In the genomic region with DNA sequence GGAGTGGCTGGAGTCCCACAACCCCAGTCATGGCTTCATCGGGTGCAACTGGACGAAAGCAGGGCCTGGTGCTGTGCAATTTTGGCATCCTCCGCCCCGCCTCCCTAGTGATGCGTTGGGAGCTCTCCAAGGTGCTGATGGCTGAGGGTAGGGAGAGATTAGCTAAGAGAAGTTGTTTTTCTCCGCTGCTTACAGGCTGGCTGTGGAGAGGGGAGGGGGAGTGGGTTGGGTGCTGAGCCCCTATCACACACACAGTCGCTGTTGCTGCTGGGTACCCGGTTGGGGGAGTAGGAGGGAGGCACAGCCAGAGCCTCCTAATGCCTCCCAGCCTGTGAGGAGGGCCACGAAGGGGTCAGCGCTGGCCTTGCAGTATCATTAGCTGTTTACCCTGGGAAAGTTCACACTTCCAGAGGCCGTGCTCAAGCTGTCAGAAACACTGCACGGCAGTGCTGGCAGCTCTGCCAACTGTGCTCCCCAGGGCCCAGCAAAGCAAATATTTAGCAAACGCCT, we compare ENCODE assay signal across 1 cellular context.
TF ChIP-seq lines count a peak whose summit lies in the region.

No MANE protein-coding gene starts in this region.

TF ChIP-seq in A549, 52 proteins besides CTCF, POLR2A, EP300 and RAD21 (continued from another document):
- TF ChIP-seq, protein P1, sequence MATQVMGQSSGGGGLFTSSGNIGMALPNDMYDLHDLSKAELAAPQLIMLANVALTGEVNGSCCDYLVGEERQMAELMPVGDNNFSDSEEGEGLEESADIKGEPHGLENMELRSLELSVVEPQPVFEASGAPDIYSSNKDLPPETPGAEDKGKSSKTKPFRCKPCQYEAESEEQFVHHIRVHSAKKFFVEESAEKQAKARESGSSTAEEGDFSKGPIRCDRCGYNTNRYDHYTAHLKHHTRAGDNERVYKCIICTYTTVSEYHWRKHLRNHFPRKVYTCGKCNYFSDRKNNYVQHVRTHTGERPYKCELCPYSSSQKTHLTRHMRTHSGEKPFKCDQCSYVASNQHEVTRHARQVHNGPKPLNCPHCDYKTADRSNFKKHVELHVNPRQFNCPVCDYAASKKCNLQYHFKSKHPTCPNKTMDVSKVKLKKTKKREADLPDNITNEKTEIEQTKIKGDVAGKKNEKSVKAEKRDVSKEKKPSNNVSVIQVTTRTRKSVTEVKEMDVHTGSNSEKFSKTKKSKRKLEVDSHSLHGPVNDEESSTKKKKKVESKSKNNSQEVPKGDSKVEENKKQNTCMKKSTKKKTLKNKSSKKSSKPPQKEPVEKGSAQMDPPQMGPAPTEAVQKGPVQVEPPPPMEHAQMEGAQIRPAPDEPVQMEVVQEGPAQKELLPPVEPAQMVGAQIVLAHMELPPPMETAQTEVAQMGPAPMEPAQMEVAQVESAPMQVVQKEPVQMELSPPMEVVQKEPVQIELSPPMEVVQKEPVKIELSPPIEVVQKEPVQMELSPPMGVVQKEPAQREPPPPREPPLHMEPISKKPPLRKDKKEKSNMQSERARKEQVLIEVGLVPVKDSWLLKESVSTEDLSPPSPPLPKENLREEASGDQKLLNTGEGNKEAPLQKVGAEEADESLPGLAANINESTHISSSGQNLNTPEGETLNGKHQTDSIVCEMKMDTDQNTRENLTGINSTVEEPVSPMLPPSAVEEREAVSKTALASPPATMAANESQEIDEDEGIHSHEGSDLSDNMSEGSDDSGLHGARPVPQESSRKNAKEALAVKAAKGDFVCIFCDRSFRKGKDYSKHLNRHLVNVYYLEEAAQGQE (IDR thresholded peaks at IDR 0.05) = peak; percentile 93
- TF ChIP-seq SMC3 (IDR thresholded peaks at IDR 0.05) = no peak
- TF ChIP-seq, protein P2, sequence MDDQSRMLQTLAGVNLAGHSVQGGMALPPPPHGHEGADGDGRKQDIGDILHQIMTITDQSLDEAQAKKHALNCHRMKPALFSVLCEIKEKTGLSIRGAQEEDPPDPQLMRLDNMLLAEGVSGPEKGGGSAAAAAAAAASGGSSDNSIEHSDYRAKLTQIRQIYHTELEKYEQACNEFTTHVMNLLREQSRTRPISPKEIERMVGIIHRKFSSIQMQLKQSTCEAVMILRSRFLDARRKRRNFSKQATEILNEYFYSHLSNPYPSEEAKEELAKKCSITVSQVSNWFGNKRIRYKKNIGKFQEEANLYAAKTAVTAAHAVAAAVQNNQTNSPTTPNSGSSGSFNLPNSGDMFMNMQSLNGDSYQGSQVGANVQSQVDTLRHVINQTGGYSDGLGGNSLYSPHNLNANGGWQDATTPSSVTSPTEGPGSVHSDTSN (IDR thresholded peaks at IDR 0.05) = no peak
